ENCODE assay signal across 38 cellular contexts in genomic region chr10:133076274-133077038, GRCh38. TPM values are rescaled to one million over a fixed set of nuclear protein-coding genes. Genes with fewer than 3 reads are reported as not detected.
"Had no signal": no experiment of that assay in that cellular context is flagged by ENCODE, and none has a peak within 500 bp of the region (broad histone marks: within the 10 kb centered on the region; RNA-seq: fewer than 3 reads in every experiment).

No MANE protein-coding gene starts in this region.

- H3K4me3 ChIP-seq: adrenal gland, ascending aorta, breast epithelium, cardiac muscle cell, coronary artery, dorsolateral prefrontal cortex, esophagus muscularis mucosa, gastrocnemius medialis had no signal

- H3K27me3 ChIP-seq: ascending aorta, cardiac muscle cell, foreskin keratinocyte had no signal

- H3K27ac Mint-ChIP-seq: activated B cell treated with CpG ODN at 0.5 μM for 24 hours; activated CD4-positive, alpha-beta memory T cell treated with anti-CD3 and anti-CD28 coated beads for 36 hours; activated CD8-positive, alpha-beta memory T cell treated with anti-CD3 and anti-CD28 coated beads, Interleukin-2, amount 10 ng/mL, durations not matched to agents 7 days and 5 days; activated CD8-positive, alpha-beta T cell treated with anti-CD3 and anti-CD28 coated beads, Interleukin-2, amount 10 ng/mL, durations not matched to agents 7 days and 5 days; activated naive CD4-positive, alpha-beta T cell treated with anti-CD3 and anti-CD28 coated beads for 36 hours; activated naive CD4-positive, alpha-beta T cell treated with anti-CD3 and anti-CD28 coated beads, Interleukin-2, amount 50 U/mL, for 24 hours; activated naive CD8-positive, alpha-beta T cell treated with anti-CD3 and anti-CD28 coated beads for 36 hours; activated naive CD8-positive, alpha-beta T cell treated with anti-CD3 and anti-CD28 coated beads, Interleukin-2, amount 50 U/mL, for 24 hours; activated T-helper 1 cell treated with anti-CD3 and anti-CD28 coated beads, Interleukin-12 subunit alpha, Interleukin-12 subunit beta, Interleukin-2, Interleukin-4 antibody, amounts not matched to agents 30 ng/mL and 10 ng/mL and 1 ng/mL, durations not matched to agents 14 hours and 24 hours and 36 hours; activated T-helper 2 cell treated with anti-CD3 and anti-CD28 coated beads, Interferon-gamma antibody, Interleukin-2, Interleukin-4, amounts not matched to agents 10 μg/mL and 5 μg/mL and 100 μg/mL, durations not matched to agents 14 hours and 24 hours and 36 hours; dendritic cell treated with granulocyte-macrophage colony-stimulating factor and Interleukin-4, amounts not matched to agents 40 ng/mL and 50 ng/mL, for 4 days; endodermal cell; T-helper 17 cell; T-helper 2 cell treated with Interferon-gamma antibody and Interleukin-4, amounts not matched to agents 5 μg/mL and 100 μg/mL, for 36 hours had no signal

- H3K27ac ChIP-seq: adrenal gland, ascending aorta, breast epithelium, cardiac muscle cell, coronary artery, esophagus muscularis mucosa, foreskin keratinocyte, gastrocnemius medialis, WERI-Rb-1 had no signal

- H3K36me3 Mint-ChIP-seq: activated CD4-positive, alpha-beta memory T cell treated with anti-CD3 and anti-CD28 coated beads for 36 hours; activated CD8-positive, alpha-beta memory T cell treated with anti-CD3 and anti-CD28 coated beads, Interleukin-2, amount 10 ng/mL, durations not matched to agents 7 days and 5 days; activated naive CD4-positive, alpha-beta T cell treated with anti-CD3 and anti-CD28 coated beads, Interleukin-2, amount 50 U/mL, for 24 hours; activated naive CD8-positive, alpha-beta T cell treated with anti-CD3 and anti-CD28 coated beads for 36 hours; brain had no signal

- H3K4me1 ChIP-seq: adrenal gland, ascending aorta, breast epithelium, esophagus muscularis mucosa, foreskin keratinocyte, gastrocnemius medialis had no signal

- H3K9me3 ChIP-seq: adrenal gland, ascending aorta, breast epithelium, esophagus muscularis mucosa, gastrocnemius medialis had no signal

- H3K4me1 Mint-ChIP-seq: activated B cell treated with CpG ODN at 0.5 μM for 24 hours; activated CD8-positive, alpha-beta memory T cell treated with anti-CD3 and anti-CD28 coated beads, Interleukin-2, amount 10 ng/mL, durations not matched to agents 7 days and 5 days; activated naive CD4-positive, alpha-beta T cell treated with anti-CD3 and anti-CD28 coated beads, Interleukin-2, amount 50 U/mL, for 24 hours; activated naive CD8-positive, alpha-beta T cell treated with anti-CD3 and anti-CD28 coated beads for 36 hours; activated naive CD8-positive, alpha-beta T cell treated with anti-CD3 and anti-CD28 coated beads, Interleukin-2, amount 50 U/mL, for 24 hours; central memory CD8-positive, alpha-beta T cell; endodermal cell had no signal

- H3K27me3 Mint-ChIP-seq: activated CD4-positive, alpha-beta memory T cell treated with anti-CD3 and anti-CD28 coated beads for 36 hours; activated CD8-positive, alpha-beta memory T cell treated with anti-CD3 and anti-CD28 coated beads, Interleukin-2, amount 10 ng/mL, durations not matched to agents 7 days and 5 days; activated naive CD8-positive, alpha-beta T cell treated with anti-CD3 and anti-CD28 coated beads for 36 hours; activated naive CD8-positive, alpha-beta T cell treated with anti-CD3 and anti-CD28 coated beads, Interleukin-2, amount 50 U/mL, for 24 hours; brain had no signal

- H3K36me3 ChIP-seq: adrenal gland, ascending aorta, breast epithelium, cardiac muscle cell, esophagus muscularis mucosa, gastrocnemius medialis, WERI-Rb-1 had no signal

- H3K9me3 Mint-ChIP-seq: activated B cell treated with CpG ODN at 0.5 μM for 24 hours; activated CD4-positive, alpha-beta memory T cell treated with anti-CD3 and anti-CD28 coated beads for 36 hours; activated naive CD4-positive, alpha-beta T cell treated with anti-CD3 and anti-CD28 coated beads for 36 hours; activated naive CD4-positive, alpha-beta T cell treated with anti-CD3 and anti-CD28 coated beads, Interleukin-2, amount 50 U/mL, for 24 hours; activated naive CD8-positive, alpha-beta T cell treated with anti-CD3 and anti-CD28 coated beads for 36 hours; activated naive CD8-positive, alpha-beta T cell treated with anti-CD3 and anti-CD28 coated beads, Interleukin-2, amount 50 U/mL, for 24 hours; activated T-helper 1 cell treated with anti-CD3 and anti-CD28 coated beads, Interleukin-12 subunit alpha, Interleukin-12 subunit beta, Interleukin-2, Interleukin-4 antibody, amounts not matched to agents 30 ng/mL and 10 ng/mL and 1 ng/mL, durations not matched to agents 14 hours and 24 hours and 36 hours; activated T-helper 2 cell treated with anti-CD3 and anti-CD28 coated beads, Interferon-gamma antibody, Interleukin-2, Interleukin-4, amounts not matched to agents 10 μg/mL and 5 μg/mL and 100 μg/mL, durations not matched to agents 14 hours and 24 hours and 36 hours; central memory CD8-positive, alpha-beta T cell; dendritic cell treated with granulocyte-macrophage colony-stimulating factor and Interleukin-4, amounts not matched to agents 40 ng/mL and 50 ng/mL, for 4 days; T-helper 2 cell treated with Interferon-gamma antibody and Interleukin-4, amounts not matched to agents 5 μg/mL and 100 μg/mL, for 36 hours had no signal

- H3K4me3 Mint-ChIP-seq: activated B cell treated with CpG ODN at 0.5 μM for 24 hours; activated CD4-positive, alpha-beta memory T cell treated with anti-CD3 and anti-CD28 coated beads for 36 hours; activated CD8-positive, alpha-beta memory T cell treated with anti-CD3 and anti-CD28 coated beads, Interleukin-2, amount 10 ng/mL, durations not matched to agents 7 days and 5 days; activated CD8-positive, alpha-beta T cell treated with anti-CD3 and anti-CD28 coated beads, Interleukin-2, amount 10 ng/mL, durations not matched to agents 7 days and 5 days; activated naive CD4-positive, alpha-beta T cell treated with anti-CD3 and anti-CD28 coated beads for 36 hours; activated naive CD4-positive, alpha-beta T cell treated with anti-CD3 and anti-CD28 coated beads, Interleukin-2, amount 50 U/mL, for 24 hours; activated naive CD8-positive, alpha-beta T cell treated with anti-CD3 and anti-CD28 coated beads for 36 hours; activated naive CD8-positive, alpha-beta T cell treated with anti-CD3 and anti-CD28 coated beads, Interleukin-2, amount 50 U/mL, for 24 hours; activated T-helper 1 cell treated with anti-CD3 and anti-CD28 coated beads, Interleukin-12 subunit alpha, Interleukin-12 subunit beta, Interleukin-2, Interleukin-4 antibody, amounts not matched to agents 30 ng/mL and 10 ng/mL and 1 ng/mL, durations not matched to agents 14 hours and 24 hours and 36 hours; brain; central memory CD8-positive, alpha-beta T cell; dendritic cell treated with granulocyte-macrophage colony-stimulating factor and Interleukin-4, amounts not matched to agents 40 ng/mL and 50 ng/mL, for 4 days; endodermal cell; T-helper 17 cell; T-helper 2 cell treated with Interferon-gamma antibody and Interleukin-4, amounts not matched to agents 5 μg/mL and 100 μg/mL, for 36 hours had no signal

- DNase-seq: activated B cell treated with CpG ODN at 0.5 μM for 24 hours; activated CD4-positive, alpha-beta memory T cell treated with anti-CD3 and anti-CD28 coated beads for 36 hours; activated CD4-positive, alpha-beta T cell treated with anti-CD3 and anti-CD28 coated beads for 48 hours; activated CD4-positive, alpha-beta T cell treated with anti-CD3 and anti-CD28 coated beads, Interleukin-2, amount 50 U/mL, for 1 hour; activated CD8-positive, alpha-beta memory T cell treated with anti-CD3 and anti-CD28 coated beads, Interleukin-2, amount 10 ng/mL, durations not matched to agents 7 days and 5 days; activated CD8-positive, alpha-beta memory T cell treated with anti-CD3 and anti-CD28 coated beads, Interleukin-2, amount 50 U/mL, for 4 hours; activated CD8-positive, alpha-beta T cell treated with anti-CD3 and anti-CD28 coated beads, Interleukin-2, amount 10 ng/mL, durations not matched to agents 7 days and 5 days; activated effector memory CD4-positive, alpha-beta T cell treated with anti-CD3 and anti-CD28 coated beads, Interleukin-2, amount 50 U/mL, for 16 hours; activated naive CD4-positive, alpha-beta T cell treated with anti-CD3 and anti-CD28 coated beads for 36 hours; activated naive CD8-positive, alpha-beta T cell treated with anti-CD3 and anti-CD28 coated beads for 36 hours; activated naive CD8-positive, alpha-beta T cell treated with anti-CD3 and anti-CD28 coated beads, Interleukin-2, amount 50 U/mL, for 24 hours; activated T-cell treated with anti-CD3 and anti-CD28 coated beads, Interleukin-2, amount 50 U/mL, for 1 hour; activated T-cell treated with anti-CD3 and anti-CD28 coated beads, Interleukin-2, amount 50 U/mL, for 48 hours; adrenal gland; amygdala; dorsolateral prefrontal cortex; effector memory CD4-positive, alpha-beta T cell; endodermal cell; erythroblast; foreskin keratinocyte; gastrocnemius medialis; T-helper 1 cell; T-helper 17 cell; T1000; WERI-Rb-1 had no signal

RNA-seq across cellular contexts. Expression of gene ADGRA1, which starts 11.3 kb away (rescaled TPM):
- total RNA-seq: activated B cell treated with CpG ODN at 0.5 μM for 24 hours; activated CD4-positive, alpha-beta memory T cell treated with anti-CD3 and anti-CD28 coated beads for 36 hours; activated CD8-positive, alpha-beta memory T cell treated with anti-CD3 and anti-CD28 coated beads for 36 hours; activated CD8-positive, alpha-beta memory T cell treated with anti-CD3 and anti-CD28 coated beads, Interleukin-2, amount 10 ng/mL, durations not matched to agents 7 days and 5 days; activated CD8-positive, alpha-beta T cell treated with anti-CD3 and anti-CD28 coated beads, Interleukin-2, amount 10 ng/mL, durations not matched to agents 7 days and 5 days; activated naive CD4-positive, alpha-beta T cell treated with anti-CD3 and anti-CD28 coated beads for 36 hours; activated naive CD8-positive, alpha-beta T cell treated with anti-CD3 and anti-CD28 coated beads for 36 hours; activated T-helper 1 cell treated with anti-CD3 and anti-CD28 coated beads, Interleukin-12 subunit alpha, Interleukin-12 subunit beta, Interleukin-2, Interleukin-4 antibody, amounts not matched to agents 30 ng/mL and 10 ng/mL and 1 ng/mL, durations not matched to agents 14 hours and 24 hours and 36 hours; activated T-helper 2 cell treated with anti-CD3 and anti-CD28 coated beads, Interferon-gamma antibody, Interleukin-2, Interleukin-4, amounts not matched to agents 10 μg/mL and 5 μg/mL and 100 μg/mL, durations not matched to agents 14 hours and 24 hours and 36 hours; ascending aorta; foreskin keratinocyte; gastrocnemius medialis; T-helper 17 cell had no signal
- polyA plus RNA-seq: foreskin keratinocyte had no signal
